ENCODE assay signal across 14 cellular contexts in genomic region chr1:157241185-157241538, GRCh38.
"Had no signal": no experiment of that assay in that cellular context is flagged by ENCODE, and none has a peak within 500 bp of the region (broad histone marks: within the 10 kb centered on the region; RNA-seq: fewer than 3 reads in every experiment).

No MANE protein-coding gene starts in this region.

- H3K4me1 ChIP-seq: ascending aorta, foreskin keratinocyte, left ventricle myocardium inferior, parathyroid adenoma, tibial artery had no signal

- H3K9me3 ChIP-seq: ascending aorta, left ventricle myocardium inferior, tibial artery had no signal

- H3K27ac Mint-ChIP-seq: T-helper 2 cell treated with Interferon-gamma antibody and Interleukin-4, amounts not matched to agents 5 μg/mL and 100 μg/mL, for 36 hours had no signal

- H3K9me3 Mint-ChIP-seq: T-helper 2 cell treated with Interferon-gamma antibody and Interleukin-4, amounts not matched to agents 5 μg/mL and 100 μg/mL, for 36 hours had no signal

- H3K4me3 ChIP-seq: ascending aorta, left ventricle myocardium inferior, smooth muscle cell, tibial artery had no signal

- H3K27ac ChIP-seq: ascending aorta, foreskin keratinocyte, left ventricle myocardium inferior, parathyroid adenoma, tibial artery had no signal

- H3K4me3 Mint-ChIP-seq: T-helper 2 cell treated with Interferon-gamma antibody and Interleukin-4, amounts not matched to agents 5 μg/mL and 100 μg/mL, for 36 hours had no signal

- DNase-seq: activated CD4-positive, alpha-beta T cell treated with anti-CD3 and anti-CD28 coated beads, Interleukin-2, amount 50 U/mL, for 48 hours; activated CD4-positive, CD25-positive, alpha-beta regulatory T cell treated with anti-CD3 and anti-CD28 coated beads, Interleukin-2, amount 50 U/mL, for 72 hours; activated gamma-delta T cell treated with Interleukin-2 at 50 U/mL for 16 hours; activated T-cell treated with anti-CD3 and anti-CD28 coated beads, Interleukin-2, amount 50 U/mL, for 48 hours; foreskin keratinocyte; islet precursor cell; left ventricle myocardium inferior; right cardiac atrium; SW 1271; tibial artery had no signal

- H3K27me3 ChIP-seq: ascending aorta had no signal

- H3K9ac ChIP-seq: parathyroid adenoma had no signal

- H3K36me3 ChIP-seq: ascending aorta, left ventricle myocardium inferior, tibial artery had no signal
